Comparison of ENCODE assay signal across 24 cellular contexts in genomic region chr9:87359958-87360601, GRCh38.
"Had no signal": no experiment of that assay in that cellular context is flagged by ENCODE, and none has a peak within 500 bp of the region (broad histone marks: within the 10 kb centered on the region; RNA-seq: fewer than 3 reads in every experiment).

No MANE protein-coding gene starts in this region.

- H3K36me3 ChIP-seq: ascending aorta, cardiac muscle cell, MG63 had no signal

- H3K4me3 ChIP-seq: ascending aorta, cardiac muscle cell, MG63 had no signal

- H3K27me3 ChIP-seq: ascending aorta, cardiac muscle cell, MG63 had no signal

- ATAC-seq: activated naive CD4-positive, alpha-beta T cell treated with anti-CD3 and anti-CD28 coated beads, Interleukin-2, amount 50 U/mL, for 72 hours; activated naive CD8-positive, alpha-beta T cell treated with anti-CD3 and anti-CD28 coated beads, Interleukin-2, amount 50 U/mL, for 24 hours; activated T-cell treated with anti-CD3 and anti-CD28 coated beads, Interleukin-2, amount 50 U/mL, for 4 hours; T-helper 17 cell had no signal

- DNase-seq: activated CD4-positive, alpha-beta memory T cell treated with anti-CD3 and anti-CD28 coated beads for 36 hours; activated CD4-positive, alpha-beta T cell treated with anti-CD3 and anti-CD28 coated beads, Interleukin-2, amount 10 ng/mL, durations not matched to agents 7 days and 5 days; activated CD4-positive, CD25-positive, alpha-beta regulatory T cell; activated CD8-positive, alpha-beta memory T cell treated with anti-CD3 and anti-CD28 coated beads for 24 hours; activated effector memory CD4-positive, alpha-beta T cell treated with anti-CD3 and anti-CD28 coated beads, Interleukin-2, amount 50 U/mL, for 16 hours; activated naive CD4-positive, alpha-beta T cell treated with Interleukin-2 at 50 U/mL for 16 hours; activated naive CD8-positive, alpha-beta T cell treated with anti-CD3 and anti-CD28 coated beads, Interleukin-2, amount 50 U/mL, for 24 hours; activated T-cell treated with anti-CD3 and anti-CD28 coated beads, Interleukin-2, amount 50 U/mL, for 4 hours; amniotic stem cell; MV-4-11; NCI-H1092 treated with DMSO at 0.1 percent for 48 hours; NCI-H1417 treated with DMSO at 0.1 percent for 48 hours; NCI-H1694 treated with DMSO at 0.1 percent for 48 hours; NCI-H510A treated with DMSO at 0.1 percent for 48 hours; NCI-H69; NK-92 treated with Interleukin-12 subunit alpha and Interleukin-12 subunit beta, amount 100 ng/mL, for 24 hours; SHP77; T-helper 17 cell; T-helper 9 cell had no signal

- H3K27ac ChIP-seq: ascending aorta, cardiac muscle cell, VCaP had no signal

- H3K4me1 ChIP-seq: ascending aorta had no signal
